Comparison of ENCODE assay signal across 25 cellular contexts in the genomic region with DNA sequence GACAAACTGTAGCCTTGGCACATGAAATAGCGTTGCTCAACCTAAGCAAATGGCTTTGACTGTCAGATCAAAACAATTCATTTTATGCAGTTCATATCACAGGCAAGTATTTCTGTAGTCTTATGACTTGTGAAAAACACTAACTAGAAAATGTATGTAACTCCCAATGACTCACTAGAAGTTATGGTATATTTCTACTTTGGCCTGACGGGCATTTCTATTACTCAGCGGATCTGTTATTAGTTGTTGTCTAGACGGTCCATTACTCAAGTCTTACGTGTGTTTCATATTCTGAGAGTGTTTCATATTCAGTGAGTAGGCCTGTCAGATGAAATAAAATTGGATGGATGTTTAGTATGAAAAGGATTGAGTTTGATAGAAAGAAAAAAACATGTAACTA.
DNase-seq lines count a peak whose midpoint lies in the region; FAIRE-seq and TF ChIP-seq lines count a peak whose summit lies in the region.
"Had no signal": no experiment of that assay in that cellular context is flagged by ENCODE, and none has a peak within 500 bp of the region (broad histone marks: within the 10 kb centered on the region; RNA-seq: fewer than 3 reads in every experiment).

No MANE protein-coding gene starts in this region.

- no peak for TF ChIP-seq CTCF in fibroblast of mammary gland (conservative IDR thresholded peaks at IDR 0.05; ENCODE audit: control insufficient read depth, insufficient read depth, low read depth, low read length)

- H3K4me3 ChIP-seq in fibroblast of mammary gland (ENCODE audit: control insufficient read depth, low read depth, low read length), result no peak overlapping the region
- H3K4me3 ChIP-seq: cardiac muscle cell, coronary artery, esophagus muscularis mucosa, HAP-1, prostate gland, SJSA1, vagina had no signal

- FAIRE-seq in urothelium cell line (lab: Jason Lieb, UNC), result peak; percentile 13
- FAIRE-seq: GM19239 had no signal

- DNase-seq in NCI-H2196 (lab: John Stamatoyannopoulos, UW; ENCODE audit: unreplicated experiment) (peak; percentile 0), NCI-H2196 treated with DMSO at 0.1 percent for 48 hours (lab: John Stamatoyannopoulos, UW; ENCODE audit: unreplicated experiment) (no peak), RPMI7951 (ENCODE audit: low read depth) (peak; percentile 28), fibroblast of mammary gland (ENCODE audit: low read depth) (peak; percentile 83), urothelium cell line (ENCODE audit: low spot score) (no peak), NCI-H2171 (lab: John Stamatoyannopoulos, UW) (no peak), germinal center (ENCODE audit: low spot score) (no peak)
- no peak for DNase-seq in activated CD4-positive, CD25-positive, alpha-beta regulatory T cell (lab: John Stamatoyannopoulos, UW)
- DNase-seq: activated CD4-positive, alpha-beta T cell treated with anti-CD3 and anti-CD28 coated beads for 36 hours; activated CD8-positive, alpha-beta T cell treated with anti-CD3 and anti-CD28 coated beads, Interleukin-2, amount 10 ng/mL, durations not matched to agents 7 days and 5 days; effector memory CD8-positive, alpha-beta T cell; MM.1S; naive thymus-derived CD8-positive, alpha-beta T cell; NCI-H1436; NCI-H524 treated with DMSO at 0.1 percent for 48 hours; nucleus accumbens; T-helper 1 cell had no signal

Comparison
In these comparisons a context has a peak if more than half of its experiments do, and no peak if none do; other contexts are left out.
1. DNase-seq: peak in NCI-H2196 (single experiment), RPMI7951 (single experiment) and fibroblast of mammary gland (single experiment); none in NCI-H2196 treated with DMSO at 0.1 percent for 48 hours (single experiment), urothelium cell line (single experiment), NCI-H2171 (single experiment), germinal center (single experiment) and activated CD4-positive, CD25-positive, alpha-beta regulatory T cell (0 of 4).